ENCODE assay signal across 27 cellular contexts in the genomic region with DNA sequence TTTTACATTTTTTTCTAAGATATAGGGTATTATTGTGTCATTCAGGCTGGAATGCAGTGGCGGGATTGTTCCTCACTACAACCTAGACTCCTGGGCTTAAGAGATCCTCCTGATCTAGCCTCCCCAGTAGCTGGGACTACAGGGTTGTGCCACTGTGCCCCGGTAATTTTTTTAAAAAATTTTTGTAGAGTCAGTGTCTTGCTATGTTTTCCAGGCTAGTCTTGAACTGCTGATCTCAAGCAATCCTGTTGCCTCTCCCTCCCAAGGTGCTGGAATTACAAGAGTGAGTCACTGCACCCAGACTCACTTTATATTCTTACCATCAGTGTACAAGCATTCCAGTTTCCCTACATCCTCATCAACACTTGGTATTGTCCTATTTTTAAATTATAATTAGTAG.
"Had no signal": no experiment of that assay in that cellular context is flagged by ENCODE, and none has a peak within 500 bp of the region (broad histone marks: within the 10 kb centered on the region; RNA-seq: fewer than 3 reads in every experiment).

No MANE protein-coding gene starts in this region.

- H3K4me3 ChIP-seq: stomach, suprapubic skin, testis, thoracic aorta, thyroid gland, tibial artery, tibial nerve, transverse colon, upper lobe of left lung, upper lobe of right lung, uterus, vagina had no signal

- H3K4me3 Mint-ChIP-seq: stimulated activated effector memory CD8-positive, alpha-beta T cell treated with anti-CD3 and anti-CD28 coated beads, Interleukin-12 subunit alpha, Interleukin-12 subunit beta, amount 100 ng/mL, for 72 hours; stimulated activated memory B cell treated with anti-CD40 and anti-IgM and Interleukin-4, amounts not matched to agents 10 μg/mL and 1 μg/mL and 100 μg/mL, for 72 hours; stimulated activated naive B cell treated with anti-CD40 and anti-IgM and Interleukin-4, amounts not matched to agents 10 μg/mL and 1 μg/mL and 100 μg/mL, for 72 hours; stimulated activated naive CD8-positive, alpha-beta T cell treated with anti-CD3 and anti-CD28 coated beads, Interleukin-15, amount 100 ng/mL, for 72 hours; stimulated activated naive CD8-positive, alpha-beta T cell treated with anti-CD3 and anti-CD28 coated beads, Interleukin-15, Interleukin-2, amounts not matched to agents 100 ng/mL and 50 ng/mL, for 24 hours; type B pancreatic cell had no signal

- H3K9me3 Mint-ChIP-seq: stimulated activated effector memory CD8-positive, alpha-beta T cell treated with anti-CD3 and anti-CD28 coated beads, Interleukin-12 subunit alpha, Interleukin-12 subunit beta, amount 100 ng/mL, for 72 hours; stimulated activated memory B cell treated with anti-CD40 and anti-IgM and Interleukin-4, amounts not matched to agents 10 μg/mL and 1 μg/mL and 100 μg/mL, for 72 hours; stimulated activated naive B cell treated with anti-CD40 and anti-IgM and Interleukin-4, amounts not matched to agents 10 μg/mL and 1 μg/mL and 100 μg/mL, for 72 hours; stimulated activated naive CD8-positive, alpha-beta T cell treated with anti-CD3 and anti-CD28 coated beads, Interleukin-15, amount 100 ng/mL, for 72 hours; stimulated activated naive CD8-positive, alpha-beta T cell treated with anti-CD3 and anti-CD28 coated beads, Interleukin-15, Interleukin-2, amounts not matched to agents 100 ng/mL and 50 ng/mL, for 24 hours; type B pancreatic cell had no signal

- H3K4me1 ChIP-seq: stomach, suprapubic skin, testis, thyroid gland, tibial artery, tibial nerve, transverse colon, upper lobe of left lung, upper lobe of right lung, uterus, vagina had no signal

- ATAC-seq: stimulated activated effector memory CD8-positive, alpha-beta T cell treated with anti-CD3 and anti-CD28 coated beads, Interleukin-12 subunit alpha, Interleukin-12 subunit beta, amount 100 ng/mL, for 72 hours; stimulated activated memory B cell treated with anti-CD40 and anti-IgM and Interleukin-4, amounts not matched to agents 10 μg/mL and 1 μg/mL and 100 μg/mL, for 72 hours; stimulated activated naive B cell treated with anti-CD40 and anti-IgM and Interleukin-4, amounts not matched to agents 10 μg/mL and 1 μg/mL and 100 μg/mL, for 72 hours; stimulated activated naive CD8-positive, alpha-beta T cell treated with anti-CD3 and anti-CD28 coated beads, Interleukin-15, amount 100 ng/mL, for 72 hours; stimulated activated naive CD8-positive, alpha-beta T cell treated with anti-CD3 and anti-CD28 coated beads, Interleukin-15, Interleukin-2, amounts not matched to agents 100 U/mL and 50 U/mL, for 24 hours; upper lobe of right lung had no signal

- H3K36me3 ChIP-seq: stomach, suprapubic skin, thoracic aorta, thyroid gland, tibial artery, tibial nerve, transverse colon, upper lobe of left lung, upper lobe of right lung, uterus, vagina had no signal

- H3K9me3 ChIP-seq: stomach, suprapubic skin, testis, thoracic aorta, thyroid gland, tibial artery, tibial nerve, transverse colon, upper lobe of left lung, upper lobe of right lung, uterus, vagina had no signal

- H3K27me3 Mint-ChIP-seq: stimulated activated memory B cell treated with anti-CD40 and anti-IgM and Interleukin-4, amounts not matched to agents 10 μg/mL and 1 μg/mL and 100 μg/mL, for 72 hours; stimulated activated naive CD8-positive, alpha-beta T cell treated with anti-CD3 and anti-CD28 coated beads, Interleukin-15, amount 100 ng/mL, for 72 hours; stimulated activated naive CD8-positive, alpha-beta T cell treated with anti-CD3 and anti-CD28 coated beads, Interleukin-15, Interleukin-2, amounts not matched to agents 100 ng/mL and 50 ng/mL, for 24 hours; type B pancreatic cell had no signal

- H3K36me3 Mint-ChIP-seq: stimulated activated effector memory CD8-positive, alpha-beta T cell treated with anti-CD3 and anti-CD28 coated beads, Interleukin-12 subunit alpha, Interleukin-12 subunit beta, amount 100 ng/mL, for 72 hours; stimulated activated memory B cell treated with anti-CD40 and anti-IgM and Interleukin-4, amounts not matched to agents 10 μg/mL and 1 μg/mL and 100 μg/mL, for 72 hours; stimulated activated naive B cell treated with anti-CD40 and anti-IgM and Interleukin-4, amounts not matched to agents 10 μg/mL and 1 μg/mL and 100 μg/mL, for 72 hours; type B pancreatic cell had no signal

- H3K4me1 Mint-ChIP-seq: stimulated activated effector memory CD8-positive, alpha-beta T cell treated with anti-CD3 and anti-CD28 coated beads, Interleukin-12 subunit alpha, Interleukin-12 subunit beta, amount 100 ng/mL, for 72 hours; stimulated activated memory B cell treated with anti-CD40 and anti-IgM and Interleukin-4, amounts not matched to agents 10 μg/mL and 1 μg/mL and 100 μg/mL, for 72 hours; stimulated activated naive B cell treated with anti-CD40 and anti-IgM and Interleukin-4, amounts not matched to agents 10 μg/mL and 1 μg/mL and 100 μg/mL, for 72 hours; stimulated activated naive CD8-positive, alpha-beta T cell treated with anti-CD3 and anti-CD28 coated beads, Interleukin-15, amount 100 ng/mL, for 72 hours had no signal

- H3K27me3 ChIP-seq: stomach, suprapubic skin, testis, thyroid gland, tibial artery, tibial nerve, transverse colon, upper lobe of left lung, upper lobe of right lung, uterus, vagina had no signal

- DNase-seq: stimulated activated CD4-positive, alpha-beta T cell treated with anti-CD3 and anti-CD28 coated beads, Interleukin-2, amount 100 ng/mL, for 48 hours; stimulated activated CD4-positive, alpha-beta T cell treated with anti-CD3 and anti-CD28 coated beads, Interleukin-4, amount 100 ng/mL, for 1 hour; stimulated activated CD4-positive, alpha-beta T cell treated with anti-CD3 and anti-CD28 coated beads, Interleukin-4, amount 100 ng/mL, for 24 hours; stimulated activated CD4-positive, alpha-beta T cell treated with anti-CD3 and anti-CD28 coated beads, Interleukin-4, amount 100 ng/mL, for 4 hours; stimulated activated CD8-positive, alpha-beta memory T cell treated with anti-CD3 and anti-CD28 coated beads, Interleukin-4, amount 100 ng/mL, for 48 hours; stimulated activated naive B cell treated with anti-CD40 and anti-IgM and Interleukin-4, amounts not matched to agents 10 μg/mL and 1 μg/mL and 100 μg/mL, for 72 hours; stimulated activated naive CD4-positive, alpha-beta T cell; stimulated activated naive CD4-positive, alpha-beta T cell treated with Interleukin-2 at 50 U/mL for 16 hours; stimulated activated naive CD8-positive, alpha-beta T cell treated with anti-CD3 and anti-CD28 coated beads, Interleukin-15, amount 100 ng/mL, for 72 hours; stimulated activated naive CD8-positive, alpha-beta T cell treated with anti-CD3 and anti-CD28 coated beads, Interleukin-15, Interleukin-2, amounts not matched to agents 100 U/mL and 50 U/mL, for 24 hours; stomach; substantia nigra; testis; thyroid gland; tibial artery; transverse colon; upper lobe of left lung; upper lobe of right lung; uterus had no signal

- H3K27ac ChIP-seq: stomach, suprapubic skin, testis, thoracic aorta, thyroid gland, tibial artery, tibial nerve, transverse colon, upper lobe of left lung, upper lobe of right lung, uterus, vagina had no signal

- H3K27ac Mint-ChIP-seq: stimulated activated effector memory CD8-positive, alpha-beta T cell treated with anti-CD3 and anti-CD28 coated beads, Interleukin-12 subunit alpha, Interleukin-12 subunit beta, amount 100 ng/mL, for 72 hours; stimulated activated memory B cell treated with anti-CD40 and anti-IgM and Interleukin-4, amounts not matched to agents 10 μg/mL and 1 μg/mL and 100 μg/mL, for 72 hours; stimulated activated naive B cell treated with anti-CD40 and anti-IgM and Interleukin-4, amounts not matched to agents 10 μg/mL and 1 μg/mL and 100 μg/mL, for 72 hours; stimulated activated naive CD8-positive, alpha-beta T cell treated with anti-CD3 and anti-CD28 coated beads, Interleukin-15, amount 100 ng/mL, for 72 hours; stimulated activated naive CD8-positive, alpha-beta T cell treated with anti-CD3 and anti-CD28 coated beads, Interleukin-15, Interleukin-2, amounts not matched to agents 100 ng/mL and 50 ng/mL, for 24 hours; type B pancreatic cell had no signal
